In the genomic region with DNA sequence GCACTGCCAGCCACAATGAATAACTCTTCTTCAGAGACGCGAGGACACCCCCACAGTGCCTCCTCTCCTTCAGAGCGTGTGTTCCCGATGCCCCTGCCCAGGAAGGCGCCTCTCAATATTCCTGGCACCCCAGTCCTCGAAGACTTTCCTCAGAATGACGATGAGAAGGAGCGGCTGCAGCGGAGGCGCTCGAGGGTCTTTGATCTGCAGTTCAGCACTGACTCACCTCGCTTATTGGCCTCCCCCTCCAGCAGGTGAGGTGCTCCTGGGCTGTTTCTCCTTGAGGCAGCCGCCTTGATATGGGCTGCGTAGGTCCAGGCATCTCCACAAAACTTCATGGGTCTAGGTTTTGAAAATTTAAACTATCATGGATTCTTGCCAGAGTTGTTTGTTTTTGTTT, we compare ENCODE assay signal across 13 cellular contexts. TPM values are rescaled to one million over a fixed set of nuclear protein-coding genes. Genes with fewer than 3 reads are reported as not detected.
DNase-seq lines count a peak whose midpoint lies in the region; ATAC-seq, FAIRE-seq and TF ChIP-seq lines count a peak whose summit lies in the region.
"Had no signal": no experiment of that assay in that cellular context is flagged by ENCODE, and none has a peak within 500 bp of the region (broad histone marks: within the 10 kb centered on the region; RNA-seq: fewer than 3 reads in every experiment).

No MANE protein-coding gene starts in this region.

- H3K79me2 ChIP-seq in ACC112 (ENCODE audit: control insufficient read depth, insufficient read depth, low read length, unreplicated experiment) (peaks cover 47% of the 10 kb centered on the region), GM12878 (ENCODE audit: control insufficient read depth, insufficient read depth, low read length) (peaks cover 62% of the 10 kb centered on the region)

- TF ChIP-seq POLR2A in A549 (IDR thresholded peaks at IDR 0.05; ENCODE audit: low read length) (no peak), Peyer's patch (IDR thresholded peaks at IDR 0.05) (no peak), GM12878 (IDR thresholded peaks at IDR 0.05; ENCODE audit: low read depth, low read length) (no peak), uterus (IDR thresholded peaks at IDR 0.05) (no peak)

- ATAC-seq in A549: no peak
- no peak for ATAC-seq in GM12878
- ATAC-seq: psoas muscle had no signal

- no peak for FAIRE-seq in A549 (lab: Jason Lieb, UNC)
- no peak for FAIRE-seq in GM12878 (lab: Jason Lieb, UNC)

- no peaks in the 10 kb centered on the region for H4K20me1 ChIP-seq in GM12878 (ENCODE audit: control insufficient read depth, insufficient read depth)

- H3K9ac ChIP-seq in GM12878 (ENCODE audit: control insufficient read depth, insufficient read depth, low read length): no peak overlapping the region

- intact Hi-C loops in GM12878 (cut with micrococcal nuclease; ENCODE audit: unreplicated experiment): no loop called here
- intact Hi-C loops in uterus (cut with DNase I; ENCODE audit: low total_unique reads): no loop called here

- POLR2A ChIA-PET in A549 (lab: Yijun Ruan, JAX): interaction anchor here (1.0 kb wide), 1 partner anchor 21 kb away, joined by 3 read pairs; no protein-coding TSS in a partner anchor
- POLR2A ChIA-PET in GM12878 (lab: Charles Lee): interaction anchor here (0.7 to 2.9 kb wide), 9 partner anchors 17 to 194 kb away, joined by 3 to 26 read pairs (median 6); a partner anchor contains a TSS

- TF ChIP-seq EP300 in A549 (IDR thresholded peaks at IDR 0.05): no peak
- no peak for TF ChIP-seq EP300 in GM12878 (IDR thresholded peaks at IDR 0.05; ENCODE audit: borderline replicate concordance in 1 of 2, control insufficient read depth in 1 of 2, low read depth in 2 of 2, low read length in 2 of 2)

- H3K4me3 ChIP-seq in A549 (no peak overlapping the region), ACC112 (ENCODE audit: low read depth, low read length) (no peak overlapping the region), Peyer's patch (no peak overlapping the region), GM12878 (no peak overlapping the region; the same call in 1 of the 2 replicates), uterus (no peak overlapping the region)
- H3K4me3 ChIP-seq: psoas muscle, tibial artery had no signal

- peaks cover 17% of the 10 kb centered on the region; the same call in 1 of the 2 replicates for H3K36me3 ChIP-seq in ACC112 (ENCODE audit: insufficient read depth, low read length)
- no peaks in the 10 kb centered on the region for H3K36me3 ChIP-seq in Peyer's patch
- peaks cover 12 to 25% of the 10 kb centered on the region in 2 experiments for H3K36me3 ChIP-seq in GM12878 (ENCODE audit: control insufficient read depth in 2 of 2, insufficient read depth in 2 of 2, low read length in 1 of 2)
- H3K36me3 ChIP-seq in uterus: no peaks in the 10 kb centered on the region
- H3K36me3 ChIP-seq: tibial artery had no signal

- H3K27ac ChIP-seq in A549 (peak overlapping the region; percentile 4 to 69; a peak in 4 of 6 replicates), ACC112 (ENCODE audit: low read depth, low read length) (peak overlapping the region; percentile 72; the same call in 1 of the 2 replicates), Peyer's patch (peak overlapping the region in 3 of 4 donors; percentile 11 to 71 (median 38)), GM12878 (ENCODE audit: control insufficient read depth, insufficient read depth) (peak overlapping the region; percentile 57), uterus (no peak overlapping the region)
- H3K27ac ChIP-seq: foreskin keratinocyte, psoas muscle, tibial artery had no signal

- TF ChIP-seq CTCF in A549 (IDR thresholded peaks at IDR 0.05): no peak
- no peak for TF ChIP-seq CTCF in Peyer's patch (IDR thresholded peaks at IDR 0.05)
- TF ChIP-seq CTCF in GM12878 (IDR thresholded peaks at IDR 0.05 in 2 of 3, conservative IDR thresholded peaks at IDR 0.05 in 1 of 3; ENCODE audit: control insufficient read depth in 2 of 3, extremely low read depth in 1 of 3, insufficient read depth in 1 of 3, low read depth in 3 of 3, low read length in 3 of 3): no peak
- no peak for TF ChIP-seq CTCF in uterus (IDR thresholded peaks at IDR 0.05)

- DNase-seq in A549 (ENCODE audit: low read depth in 1 of 2, low spot score in 1 of 2) (no peak), Peyer's patch (no peak), GM12878 (ENCODE audit: low read depth, low spot score) (no peak), NAMALWA (ENCODE audit: low spot score) (no peak), LoVo (ENCODE audit: low spot score) (no peak), uterus (no peak)
- DNase-seq: mesendoderm, NCI-H1436, NCI-H82, psoas muscle, tibial artery had no signal

- H3K9me3 ChIP-seq in A549 (no peaks in the 10 kb centered on the region), Peyer's patch (no peaks in the 10 kb centered on the region), GM12878 (replicated peaks; ENCODE audit: control insufficient read depth, insufficient read depth, low read length) (no peaks in the 10 kb centered on the region; the same call in 2 of the 3 replicates), uterus (no peaks in the 10 kb centered on the region)
- H3K9me3 ChIP-seq: psoas muscle, tibial artery had no signal

- SMC1A ChIA-PET in GM12878 (lab: Charles Lee; ENCODE audit: uncharacterized antibody, unreplicated experiment): interaction anchor here (0.8 to 16.6 kb wide), 5 partner anchors 15 to 168 kb away, joined by 3 to 231 read pairs (median 4); a partner anchor contains a TSS

- in situ Hi-C loops in GM12878 (cut with MboI): no loop called here

- no peak overlapping the region for H2AFZ ChIP-seq in ACC112 (ENCODE audit: low read length, unreplicated experiment)
- no peak overlapping the region for H2AFZ ChIP-seq in GM12878 (ENCODE audit: control insufficient read depth, low read depth, low read length)

- H3K4me1 ChIP-seq in A549: peaks cover 33% of the 10 kb centered on the region
- peaks cover 30% of the 10 kb centered on the region for H3K4me1 ChIP-seq in ACC112 (ENCODE audit: control insufficient read depth, insufficient read depth, low read length, unreplicated experiment)
- H3K4me1 ChIP-seq in Peyer's patch: peaks cover 0 to 11% (median 0%) of the 10 kb centered on the region in 4 donors
- H3K4me1 ChIP-seq in GM12878 (ENCODE audit: control insufficient read depth, insufficient read depth, low read length): peaks cover 62% of the 10 kb centered on the region
- no peaks in the 10 kb centered on the region for H3K4me1 ChIP-seq in uterus
- H3K4me1 ChIP-seq: foreskin keratinocyte, psoas muscle, tibial artery had no signal

- 91% methylated on average over 13 of the region's 14 CpGs for WGBS in A549 (ENCODE audit: missing lambda C conversion rate)
- WGBS in GM12878 (ENCODE audit: insufficient coverage, insufficient replicate concordance, low lambda C conversion rate, missing lambda C conversion rate): 3% methylated on average over 14 of the region's 14 CpGs

- H3K27me3 ChIP-seq in ACC112 (ENCODE audit: insufficient read depth, low read length) (no peaks in the 10 kb centered on the region), Peyer's patch (no peaks in the 10 kb centered on the region), GM12878 (replicated peaks in 1 of 2; ENCODE audit: control insufficient read depth in 2 of 2, insufficient read depth in 2 of 2, low read length in 1 of 2) (no peaks in the 10 kb centered on the region), uterus (no peaks in the 10 kb centered on the region)
- H3K27me3 ChIP-seq: foreskin keratinocyte, tibial artery had no signal

- BruUV-seq in GM12878 (replicated peaks; lab: Mats Ljungman, UMichigan): no TSS peak

- no peak for TF ChIP-seq RAD21 in A549 (conservative IDR thresholded peaks at IDR 0.05 in 1 of 2, IDR thresholded peaks at IDR 0.05 in 1 of 2)
- no peak for TF ChIP-seq RAD21 in GM12878 (IDR thresholded peaks at IDR 0.05; ENCODE audit: insufficient read depth, low read depth, low read length)

- CTCF ChIA-PET in A549 (lab: Yijun Ruan, JAX): interaction anchor here (2.2 kb wide), 1 partner anchor 10 kb away, joined by 4 read pairs; no protein-coding TSS in a partner anchor
- CTCF ChIA-PET in GM12878 (lab: Yijun Ruan, JAX): interaction anchor here (0.7 to 2.3 kb wide), 3 partner anchors 17 to 108 kb away, joined by 3 to 7 read pairs (median 6); a partner anchor contains a TSS

- RAD21 ChIA-PET in GM12878 (lab: Charles Lee; ENCODE audit: unreplicated experiment): interaction anchor here (0.7 to 1.6 kb wide), 6 partner anchors 17 to 46 kb away, joined by 3 to 10 read pairs (median 5); a partner anchor contains a TSS

- H3K4me2 ChIP-seq in A549 (peak overlapping the region; percentile 53), GM12878 (ENCODE audit: control insufficient read depth, insufficient read depth) (peak overlapping the region; percentile 70)

RNA-seq across cellular contexts. Expression of a gene that starts 6.1 kb away (rescaled TPM):
- polyA plus RNA-seq in A549 (2011; rRNA removed) (41.5 and 53.3 TPM in 2 replicates), A549 (2017; fragmentation: RNase III; extraction: RNeasy Plus Mini Kit Qiagen cat#74134 plus additional on column Dnase treatment) (43.0 to 47.1 TPM (median 45.4 TPM) in 3 replicates), GM12878 (2011; rRNA removed) (67.7 and 71.2 TPM in 2 replicates), GM12878 (2014; fragmentation: Illumina TruSeq; extraction: Trizol) (90.1 and 107 TPM in 2 replicates), GM12878 (2014; fragmentation: Nextera tagmentation; extraction: Ambion mirVana) (10 to 100 TPM; 42.6 to 45.8 TPM), GM12878 (2014; rRNA removed) (66.2 and 71.4 TPM in 2 replicates), GM12878 (2016; fragmentation: Nextera tagmentation; extraction: Ambion mirVana) (10 to 100 TPM; 69.6 to 73.4 TPM)
- 50.1 and 50.3 TPM in 2 replicates for polyA plus RNA-seq in A549 (2012; cell fraction: cytosol; rRNA removed)
- polyA plus RNA-seq in A549 (2012; cell fraction: nucleus; rRNA removed): 48.9 and 62.9 TPM in 2 replicates
- polyA minus RNA-seq in A549 (2011; rRNA and poly(A)+ RNA removed): 38.6 and 44.3 TPM in 2 replicates
- total RNA-seq in Peyer's patch (10 to 100 TPM in 1 of 4 donors, 1 to 10 TPM in 3; 1.1 to 17.3 (median 2.2) TPM), GM12878 (2014; rRNA removed) (58.1 and 66.4 TPM in 2 replicates), GM12878 (2014; rRNA removed; fragmentation: Illumina TruSeq; extraction: Trizol) (63.6 and 64.5 TPM in 2 replicates), GM12878 (2021) (67.0 and 71.0 TPM in 2 replicates), uterus (1 to 10 TPM in 1 of 4 donors, under 1 TPM in 1, not detected in 2; 0.82 to 9.7 TPM)
- total RNA-seq in GM12878 (2013; cell fraction: nucleolus; rRNA removed): 23.0 and 28.6 TPM in 2 replicates
- polyA plus RNA-seq in GM12878 (2011; ENCODE audit: low read depth): 21.2 TPM
- polyA plus RNA-seq in GM12878 (2011; cell fraction: cytosol; rRNA removed): 71.1 and 75.5 TPM in 2 replicates
- polyA plus RNA-seq in GM12878 (2011; cell fraction: nucleus; rRNA removed): 65.1 and 68.2 TPM in 2 replicates
- polyA plus RNA-seq in GM12878 (2012): 17.5 and 27.0 TPM in 2 replicates
- polyA minus RNA-seq in GM12878 (2011; rRNA and poly(A)+ RNA removed): 57.9 and 60.6 TPM in 2 replicates
- 21.6 and 31.8 TPM in 2 replicates for polyA minus RNA-seq in GM12878 (2011; cell fraction: cytosol; rRNA and poly(A)+ RNA removed)
- 21.2 and 28.6 TPM in 2 replicates for polyA minus RNA-seq in GM12878 (2011; cell fraction: nucleus; rRNA and poly(A)+ RNA removed)

RNA-seq across cellular contexts. Expression of a gene that starts 16.5 kb away (rescaled TPM):
- not detected in 2 replicates for polyA plus RNA-seq in A549 (2011; rRNA removed)
- polyA plus RNA-seq in A549 (2012; cell fraction: cytosol; rRNA removed): not detected in 2 replicates
- not detected in 2 replicates for polyA plus RNA-seq in A549 (2012; cell fraction: nucleus; rRNA removed)
- polyA plus RNA-seq in A549 (2017; fragmentation: RNase III; extraction: RNeasy Plus Mini Kit Qiagen cat#74134 plus additional on column Dnase treatment): not detected in 3 replicates
- not detected in 2 replicates for polyA minus RNA-seq in A549 (2011; rRNA and poly(A)+ RNA removed)
- total RNA-seq in Peyer's patch: 1 to 10 TPM in 2 of 4 donors, not detected in 2; 1.1 to 1.3 TPM
- total RNA-seq in GM12878 (2013; cell fraction: nucleolus; rRNA removed): 16.9 and 20.9 TPM in 2 replicates
- 28.7 and 29.6 TPM in 2 replicates for total RNA-seq in GM12878 (2014; rRNA removed)
- total RNA-seq in GM12878 (2014; rRNA removed; fragmentation: Illumina TruSeq; extraction: Trizol): 16.8 and 17.1 TPM in 2 replicates
- total RNA-seq in GM12878 (2021): 23.8 and 28.7 TPM in 2 replicates
- polyA plus RNA-seq in GM12878 (2011; ENCODE audit: low read depth): 5.3 TPM
- 6.8 and 11.7 TPM in 2 replicates for polyA plus RNA-seq in GM12878 (2011; rRNA removed)
- polyA plus RNA-seq in GM12878 (2011; cell fraction: cytosol; rRNA removed): 15.0 and 15.6 TPM in 2 replicates
- 6.4 and 7.1 TPM in 2 replicates for polyA plus RNA-seq in GM12878 (2011; cell fraction: nucleus; rRNA removed)
- polyA plus RNA-seq in GM12878 (2012): 7.8 and 9.6 TPM in 2 replicates
- polyA plus RNA-seq in GM12878 (2014; fragmentation: Illumina TruSeq; extraction: Trizol): 16.1 and 20.6 TPM in 2 replicates
- 1 to 10 TPM; 4.9 to 5.7 TPM for polyA plus RNA-seq in GM12878 (2014; fragmentation: Nextera tagmentation; extraction: Ambion mirVana)
- 16.8 and 18.8 TPM in 2 replicates for polyA plus RNA-seq in GM12878 (2014; rRNA removed)
- polyA plus RNA-seq in GM12878 (2016; fragmentation: Nextera tagmentation; extraction: Ambion mirVana): 1 to 10 TPM; 9.9 TPM
- polyA minus RNA-seq in GM12878 (2011; rRNA and poly(A)+ RNA removed): 14.0 and 19.4 TPM in 2 replicates
- polyA minus RNA-seq in GM12878 (2011; cell fraction: cytosol; rRNA and poly(A)+ RNA removed): 6.3 and 6.8 TPM in 2 replicates
- polyA minus RNA-seq in GM12878 (2011; cell fraction: nucleus; rRNA and poly(A)+ RNA removed): 4.2 and 9.0 TPM in 2 replicates
- 10 to 100 TPM in 1 of 4 donors, 1 to 10 TPM in 2, not detected in 1; 1.5 to 14.1 (median 7.3) TPM for total RNA-seq in uterus

RNA-seq across cellular contexts. Expression of a gene that starts 36.3 kb away (rescaled TPM):
- polyA plus RNA-seq in A549 (2011; rRNA removed): 202 and 315 TPM in 2 replicates
- polyA plus RNA-seq in A549 (2012; cell fraction: cytosol; rRNA removed): 194 and 218 TPM in 2 replicates
- 571 and 581 TPM in 2 replicates for polyA plus RNA-seq in A549 (2012; cell fraction: nucleus; rRNA removed)
- polyA plus RNA-seq in A549 (2017; fragmentation: RNase III; extraction: RNeasy Plus Mini Kit Qiagen cat#74134 plus additional on column Dnase treatment): 118 to 128 TPM (median 124 TPM) in 3 replicates
- 553 and 613 TPM in 2 replicates for polyA minus RNA-seq in A549 (2011; rRNA and poly(A)+ RNA removed)
- total RNA-seq in Peyer's patch: 100 to 1,000 TPM in 3 of 4 donors, 10 to 100 TPM in 1; 96.7 to 189 (median 119) TPM
- total RNA-seq in GM12878 (2013; cell fraction: nucleolus; rRNA removed): 125 and 137 TPM in 2 replicates
- total RNA-seq in GM12878 (2014; rRNA removed): 68.7 and 72.9 TPM in 2 replicates
- 59.2 and 61.9 TPM in 2 replicates for total RNA-seq in GM12878 (2014; rRNA removed; fragmentation: Illumina TruSeq; extraction: Trizol)
- total RNA-seq in GM12878 (2021): 147 and 158 TPM in 2 replicates
- polyA plus RNA-seq in GM12878 (2011; ENCODE audit: low read depth): 99.9 TPM
- 106 and 176 TPM in 2 replicates for polyA plus RNA-seq in GM12878 (2011; rRNA removed)
- polyA plus RNA-seq in GM12878 (2011; cell fraction: cytosol; rRNA removed): 277 and 280 TPM in 2 replicates
- 305 and 387 TPM in 2 replicates for polyA plus RNA-seq in GM12878 (2011; cell fraction: nucleus; rRNA removed)
- polyA plus RNA-seq in GM12878 (2012): 117 and 126 TPM in 2 replicates
- polyA plus RNA-seq in GM12878 (2014; fragmentation: Illumina TruSeq; extraction: Trizol): 111 and 157 TPM in 2 replicates
- polyA plus RNA-seq in GM12878 (2014; fragmentation: Nextera tagmentation; extraction: Ambion mirVana): 10 to 100 TPM; 61.6 to 64.6 TPM
- polyA plus RNA-seq in GM12878 (2014; rRNA removed): 145 and 147 TPM in 2 replicates
- polyA plus RNA-seq in GM12878 (2016; fragmentation: Nextera tagmentation; extraction: Ambion mirVana): 100 to 1,000 TPM; 100 to 111 TPM
- 395 and 413 TPM in 2 replicates for polyA minus RNA-seq in GM12878 (2011; rRNA and poly(A)+ RNA removed)
- polyA minus RNA-seq in GM12878 (2011; cell fraction: cytosol; rRNA and poly(A)+ RNA removed): 106 and 118 TPM in 2 replicates
- polyA minus RNA-seq in GM12878 (2011; cell fraction: nucleus; rRNA and poly(A)+ RNA removed): 79.8 and 136 TPM in 2 replicates
- 100 to 1,000 TPM in 1 of 4 donors, 10 to 100 TPM in 3; 35.0 to 147 (median 65.5) TPM for total RNA-seq in uterus

Comparison
In these comparisons a context has a peak if more than half of its experiments do, and no peak if none do; other contexts are left out.
1. H3K27ac ChIP-seq: peak in A549 (2 of 2), ACC112 (single experiment), Peyer's patch (3 of 4) and GM12878 (single experiment); none in uterus (0 of 2).